25 cellular contexts compared by ENCODE assay signal in the genomic region with DNA sequence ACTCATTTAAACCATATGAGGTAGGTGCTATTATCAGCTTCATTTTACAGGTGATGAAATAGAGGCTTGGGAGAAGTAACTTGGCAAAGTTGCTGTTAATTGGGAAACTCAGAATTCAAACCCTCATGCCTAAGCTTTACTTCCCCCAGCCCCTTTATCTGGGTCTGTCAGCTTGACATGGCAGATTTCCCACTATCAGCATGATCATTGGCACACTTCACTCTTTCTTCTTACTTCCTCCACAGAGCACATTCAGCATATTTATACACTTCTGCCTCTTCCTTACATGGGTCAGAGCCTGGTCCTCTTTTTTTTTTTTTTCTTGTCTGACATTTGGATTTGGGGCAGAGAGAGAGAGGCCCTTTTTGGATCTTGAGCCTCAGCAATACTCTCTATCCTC.
"Had no signal": no experiment of that assay in that cellular context is flagged by ENCODE, and none has a peak within 500 bp of the region (broad histone marks: within the 10 kb centered on the region; RNA-seq: fewer than 3 reads in every experiment).

No MANE protein-coding gene starts in this region.

- H3K4me3 Mint-ChIP-seq: activated naive CD8-positive, alpha-beta T cell; immature natural killer cell; mesothelial cell of epicardium; naive thymus-derived CD4-positive, alpha-beta T cell had no signal

- H3K36me3 Mint-ChIP-seq: activated naive CD8-positive, alpha-beta T cell; immature natural killer cell; mesothelial cell of epicardium had no signal

- H3K27ac Mint-ChIP-seq: activated naive CD8-positive, alpha-beta T cell; immature natural killer cell; mesothelial cell of epicardium; naive thymus-derived CD4-positive, alpha-beta T cell; progenitor cell of endocrine pancreas had no signal

- H3K4me1 Mint-ChIP-seq: mesothelial cell of epicardium had no signal

- DNase-seq: activated CD4-positive, alpha-beta T cell treated with anti-CD3 and anti-CD28 coated beads for 4 hours; activated CD4-positive, alpha-beta T cell treated with anti-CD3 and anti-CD28 coated beads, Interleukin-2, amount 50 U/mL, for 4 hours; activated effector memory CD4-positive, alpha-beta T cell treated with Interleukin-2 at 50 U/mL for 16 hours; activated naive CD4-positive, alpha-beta T cell treated with Interleukin-2 at 50 U/mL for 16 hours; adrenal gland; aorta; body of pancreas; dorsolateral prefrontal cortex; effector memory CD4-positive, alpha-beta T cell; gastrocnemius medialis; glutamatergic neuron; hippocampal formation; immature natural killer cell; naive thymus-derived CD4-positive, alpha-beta T cell; ovary; retina; stimulated activated CD4-positive, alpha-beta T cell treated with anti-CD3 and anti-CD28 coated beads, Interleukin-12 subunit alpha, Interleukin-12 subunit beta, amount 100 ng/mL, for 4 hours; stimulated activated CD4-positive, alpha-beta T cell treated with anti-CD3 and anti-CD28 coated beads, Interleukin-4, amount 100 ng/mL, for 1 hour; stimulated activated naive CD8-positive, alpha-beta T cell treated with anti-CD3 and anti-CD28 coated beads, Interleukin-15, Interleukin-2, amounts not matched to agents 100 U/mL and 50 U/mL, for 24 hours; testis; transverse colon had no signal

- ATAC-seq: body of pancreas; gastrocnemius medialis; naive thymus-derived CD4-positive, alpha-beta T cell; sciatic nerve; stimulated activated naive CD8-positive, alpha-beta T cell treated with anti-CD3 and anti-CD28 coated beads, Interleukin-15, Interleukin-2, amounts not matched to agents 100 U/mL and 50 U/mL, for 24 hours had no signal
